In genomic region chr15:98674336-98674735, GRCh38 we compare ENCODE assay signal across 24 cellular contexts. TPM values are rescaled to one million over a fixed set of nuclear protein-coding genes. Genes with fewer than 3 reads are reported as not detected.
DNase-seq lines count a peak whose midpoint lies in the region; ATAC-seq and TF ChIP-seq lines count a peak whose summit lies in the region.
"Had no signal": no experiment of that assay in that cellular context is flagged by ENCODE, and none has a peak within 500 bp of the region (broad histone marks: within the 10 kb centered on the region; RNA-seq: fewer than 3 reads in every experiment).

No MANE protein-coding gene starts in this region.

- WGBS in lung, 2 donors = 64 to 69% methylated on average over 9 of the region's 9 CpGs

- no peak for TF ChIP-seq CTCF in ascending aorta (IDR thresholded peaks at IDR 0.05)
- TF ChIP-seq CTCF in fibroblast of villous mesenchyme (IDR thresholded peaks at IDR 0.05; ENCODE audit: insufficient read depth, low read depth, low read length) = no peak
- no peak for TF ChIP-seq CTCF in lung (IDR thresholded peaks at IDR 0.05; ENCODE audit: control extremely low read depth, extremely low read depth)
- TF ChIP-seq CTCF in tibial artery (IDR thresholded peaks at IDR 0.05) = no peak

- peak; percentile 60 for ATAC-seq in lung (ENCODE audit: insufficient read depth, low FRiP score)
- ATAC-seq: foreskin keratinocyte, GM12878, HCT116 had no signal

- DNase-seq in ascending aorta (ENCODE audit: low spot score in 2 of 2) = no peak
- peak; percentile 33 for DNase-seq in fibroblast of villous mesenchyme (ENCODE audit: low read depth)
- DNase-seq in lung (ENCODE audit: low spot score) = no peak
- no peak for DNase-seq in tibial artery
- DNase-seq in GM19238 (ENCODE audit: insufficient read length, low spot score) = no peak
- no peak for DNase-seq in NCI-H2081 (lab: John Stamatoyannopoulos, UW)
- DNase-seq in kidney tubule cell (ENCODE audit: low spot score) = no peak
- DNase-seq: activated CD4-positive, alpha-beta T cell treated with anti-CD3 and anti-CD28 coated beads, Interleukin-2, amount 10 ng/mL, durations not matched to agents 24 days and 14 days; activated CD8-positive, alpha-beta memory T cell treated with anti-CD3 and anti-CD28 coated beads, Interleukin-2, amount 50 U/mL, for 4 hours; activated effector memory CD4-positive, alpha-beta T cell treated with Interleukin-2 at 50 U/mL for 16 hours; amniotic stem cell; CD4-positive, alpha-beta T cell; DMS53; foreskin keratinocyte; KBM-7; kidney; MV-4-11; NCI-H1930; NCI-H446; RPMI8226; spleen had no signal

- no peak overlapping the region for H3K4me3 ChIP-seq in ascending aorta
- H3K4me3 ChIP-seq in fibroblast of villous mesenchyme (ENCODE audit: low read depth, low read length) = no peak overlapping the region
- no peak overlapping the region for H3K4me3 ChIP-seq in lung
- no peak overlapping the region for H3K4me3 ChIP-seq in tibial artery
- H3K4me3 ChIP-seq: GM12878, prostate gland, spleen had no signal

- H3K4me1 ChIP-seq in ascending aorta = peaks cover 11 to 60% of the 10 kb centered on the region in 2 donors
- H3K4me1 ChIP-seq in lung (ENCODE audit: control insufficient read depth in 2 of 2, insufficient read depth in 2 of 2, low read length in 2 of 2) = peaks cover 18 to 30% of the 10 kb centered on the region in 2 donors
- peaks cover 5 to 99% (median 65%) of the 10 kb centered on the region in 4 donors for H3K4me1 ChIP-seq in tibial artery

- H3K27me3 ChIP-seq in ascending aorta (no peaks in the 10 kb centered on the region), lung (ENCODE audit: control insufficient read depth, insufficient read depth) (no peaks in the 10 kb centered on the region), tibial artery (no peaks in the 10 kb centered on the region)
- H3K27me3 ChIP-seq: foreskin keratinocyte, spleen had no signal

- intact Hi-C loops in ascending aorta (cut with DNase I) (loop anchor here (2.0 kb wide), 1 partner anchor 52 kb away; no protein-coding TSS in a partner anchor), tibial artery (cut with DNase I; ENCODE audit: low total_unique reads) (no loop called here)

- H3K9me3 ChIP-seq in ascending aorta = no peaks in the 10 kb centered on the region
- no peaks in the 10 kb centered on the region for H3K9me3 ChIP-seq in lung (ENCODE audit: control insufficient read depth in 2 of 2, insufficient read depth in 1 of 2, low read length in 1 of 2)
- H3K9me3 ChIP-seq in tibial artery = no peaks in the 10 kb centered on the region
- H3K9me3 ChIP-seq: prostate gland, spleen had no signal

- no peaks in the 10 kb centered on the region for H3K36me3 ChIP-seq in ascending aorta
- H3K36me3 ChIP-seq in lung (ENCODE audit: control insufficient read depth in 2 of 2, insufficient read depth in 2 of 2, low read length in 2 of 2) = no peaks in the 10 kb centered on the region
- H3K36me3 ChIP-seq in tibial artery = no peaks in the 10 kb centered on the region
- H3K36me3 ChIP-seq: prostate gland had no signal

- peak overlapping the region; percentile 50 to 83 for H3K27ac ChIP-seq in ascending aorta
- peak overlapping the region in 1 of 2 donors; percentile 82 for H3K27ac ChIP-seq in lung (ENCODE audit: low read depth in 1 of 2, low read length in 1 of 2)
- H3K27ac ChIP-seq in tibial artery = peak overlapping the region; percentile 50 to 62
- H3K27ac ChIP-seq: foreskin keratinocyte, prostate gland, spleen had no signal

RNA-seq across cellular contexts. Expression of gene IGF1R, which starts 26.0 kb away (rescaled TPM):
- total RNA-seq in ascending aorta (151 TPM), fibroblast of villous mesenchyme (19.4 and 42.2 TPM in 2 replicates), lung (100 to 1,000 TPM in 1 of 2 donors, 10 to 100 TPM in 1; 48.3 to 154 TPM)
- 1 to 10 TPM; 5.9 to 7.0 TPM for polyA plus RNA-seq in lung
